ENCODE assay signal across 17 cellular contexts in genomic region chr3:54202651-54203248, GRCh38.
A peak's percentile ranks its signal among the peaks of the same experiment; 100 is the strongest.
DNase-seq lines count a peak whose midpoint lies in the region; ATAC-seq and TF ChIP-seq lines count a peak whose summit lies in the region.
"Had no signal": no experiment of that assay in that cellular context is flagged by ENCODE, and none has a peak within 500 bp of the region (broad histone marks: within the 10 kb centered on the region; RNA-seq: fewer than 3 reads in every experiment).

No MANE protein-coding gene starts in this region.

- peak overlapping the region; percentile 35 for H3K27ac Mint-ChIP-seq in neural crest cell (ENCODE audit: unreplicated experiment)
- H3K27ac Mint-ChIP-seq: CD4-positive, CD25-positive, alpha-beta regulatory T cell; CD8-positive, alpha-beta T cell had no signal

- H3K27me3 ChIP-seq in cardiac muscle cell = no peaks in the 10 kb centered on the region
- H3K27me3 ChIP-seq in heart right ventricle = no peaks in the 10 kb centered on the region
- no peaks in the 10 kb centered on the region for H3K27me3 ChIP-seq in sigmoid colon

- H3K36me3 ChIP-seq in cardiac muscle cell = no peaks in the 10 kb centered on the region
- H3K36me3 ChIP-seq in heart right ventricle = no peaks in the 10 kb centered on the region
- no peaks in the 10 kb centered on the region for H3K36me3 ChIP-seq in sigmoid colon

- H3K4me1 ChIP-seq in cardiac muscle cell (ENCODE audit: low read depth) (peaks cover 15% of the 10 kb centered on the region), heart right ventricle (peaks cover 0 to 11% (median 0%) of the 10 kb centered on the region in 9 donors), sigmoid colon (peaks cover 0 to 4% (median 0%) of the 10 kb centered on the region in 4 donors)
- H3K4me1 ChIP-seq: Caco-2 had no signal

- ATAC-seq in heart right ventricle = peak in 5 of 8 donors; percentile 34 to 77 (median 44)
- peak; percentile 65 for ATAC-seq in left ventricle myocardium superior
- no peak for ATAC-seq in HG02870 (IDR thresholded peaks at IDR 0.05; ENCODE audit: unreplicated experiment)
- ATAC-seq: CD8-positive, alpha-beta T cell had no signal

- H3K27ac ChIP-seq in cardiac muscle cell (peak overlapping the region; percentile 58), heart right ventricle (no peak overlapping the region), sigmoid colon (no peak overlapping the region)
- H3K27ac ChIP-seq: GM23248 had no signal

- no peaks in the 10 kb centered on the region for H3K36me3 Mint-ChIP-seq in neural crest cell (ENCODE audit: low read depth)
- H3K36me3 Mint-ChIP-seq: CD4-positive, CD25-positive, alpha-beta regulatory T cell; CD8-positive, alpha-beta T cell had no signal

- no peak for TF ChIP-seq EP300 in sigmoid colon (IDR thresholded peaks at IDR 0.05)

- WGBS in heart right ventricle, 2 donors = 26 to 30% methylated on average over 5 of the region's 5 CpGs
- 71 to 76% methylated on average over 5 of the region's 5 CpGs for WGBS in sigmoid colon, 2 donors

- H3K4me3 Mint-ChIP-seq in neural crest cell = no peak overlapping the region
- H3K4me3 Mint-ChIP-seq: CD4-positive, CD25-positive, alpha-beta regulatory T cell; CD8-positive, alpha-beta T cell had no signal

- intact Hi-C loops in cardiac septum (cut with DNase I) (no loop called here), heart right ventricle (cut with DNase I) (no loop called here), left ventricle myocardium superior (cut with micrococcal nuclease) (no loop called here), sigmoid colon (cut with DNase I) (no loop called here)

- peaks cover 5% of the 10 kb centered on the region for H3K27me3 Mint-ChIP-seq in neural crest cell (ENCODE audit: low read depth)
- H3K27me3 Mint-ChIP-seq: CD4-positive, CD25-positive, alpha-beta regulatory T cell had no signal

- TF ChIP-seq CTCF in cardiac muscle cell (IDR thresholded peaks at IDR 0.05; ENCODE audit: low read depth, low read length) = no peak
- TF ChIP-seq CTCF in heart right ventricle (IDR thresholded peaks at IDR 0.05) = no peak
- TF ChIP-seq CTCF in neural crest cell (conservative IDR thresholded peaks at IDR 0.05) = no peak
- no peak for TF ChIP-seq CTCF in sigmoid colon (IDR thresholded peaks at IDR 0.05)

- DNase-seq in cardiac muscle cell (ENCODE audit: low read depth in 1 of 2, low spot score in 1 of 2) = peak in 1 of 2 donors; percentile 11
- DNase-seq in cardiac septum (ENCODE audit: low spot score) = no peak
- DNase-seq in heart right ventricle = no peak
- no peak for DNase-seq in left ventricle myocardium superior
- no peak for DNase-seq in neural crest cell (ENCODE audit: low read depth, low spot score)
- no peak for DNase-seq in SHP77 treated with DMSO at 0.1 percent for 48 hours (lab: John Stamatoyannopoulos, UW)
- no peak for DNase-seq in sigmoid colon
- DNase-seq: C1 segment of cervical spinal cord; Caco-2; CD4-positive, CD25-positive, alpha-beta regulatory T cell; CD8-positive, alpha-beta T cell; DMS153; DND-41; GM23248; H7; HCEC 1CT had no signal

- TF ChIP-seq POLR2A in sigmoid colon (IDR thresholded peaks at IDR 0.05) = no peak

- H3K4me3 ChIP-seq in cardiac muscle cell = no peak overlapping the region
- no peak overlapping the region for H3K4me3 ChIP-seq in heart right ventricle
- no peak overlapping the region for H3K4me3 ChIP-seq in sigmoid colon
- H3K4me3 ChIP-seq: GM23248 had no signal

- H3K9me3 Mint-ChIP-seq in neural crest cell = no peaks in the 10 kb centered on the region
- H3K9me3 Mint-ChIP-seq: CD8-positive, alpha-beta T cell had no signal

- H3K4me1 Mint-ChIP-seq in neural crest cell = peaks cover 14% of the 10 kb centered on the region
- H3K4me1 Mint-ChIP-seq: CD4-positive, CD25-positive, alpha-beta regulatory T cell had no signal

- H3K9me3 ChIP-seq in cardiac muscle cell (ENCODE audit: low read depth) (no peaks in the 10 kb centered on the region), heart right ventricle (no peaks in the 10 kb centered on the region), sigmoid colon (no peaks in the 10 kb centered on the region)
- H3K9me3 ChIP-seq: Caco-2 had no signal
